ENCODE assay signal across 26 cellular contexts in genomic region chr20:41080866-41081265, GRCh38. TPM values are rescaled to one million over a fixed set of nuclear protein-coding genes. Genes with fewer than 3 reads are reported as not detected.
A peak's percentile ranks its signal among the peaks of the same experiment; 100 is the strongest.
DNase-seq lines count a peak whose midpoint lies in the region; ATAC-seq and TF ChIP-seq lines count a peak whose summit lies in the region.
"Had no signal": no experiment of that assay in that cellular context is flagged by ENCODE, and none has a peak within 500 bp of the region (broad histone marks: within the 10 kb centered on the region; RNA-seq: fewer than 3 reads in every experiment).

No MANE protein-coding gene starts in this region.

- H3K4me2 ChIP-seq in IMR-90 (ENCODE audit: low read depth, low read length) (no peak overlapping the region), neural progenitor cell (no peak overlapping the region)
- H3K4me2 ChIP-seq: SK-N-SH had no signal

- H2BK20ac ChIP-seq in IMR-90 (ENCODE audit: low read depth, low read length): no peak overlapping the region

- no peak overlapping the region for H3K23ac ChIP-seq in IMR-90 (ENCODE audit: low read depth, low read length)

- peaks cover 3% of the 10 kb centered on the region; the same call in 1 of the 2 replicates for H3K9me1 ChIP-seq in IMR-90 (ENCODE audit: insufficient read depth, low read length)

- H3K18ac ChIP-seq in IMR-90 (ENCODE audit: low read depth, low read length): no peak overlapping the region

- no peaks in the 10 kb centered on the region for H3K27me3 Mint-ChIP-seq in T-helper 2 cell treated with Interferon-gamma antibody and Interleukin-4, amounts not matched to agents 5 μg/mL and 100 μg/mL, for 36 hours (ENCODE audit: low read depth)
- H3K27me3 Mint-ChIP-seq in neural progenitor cell (ENCODE audit: insufficient read depth, low read depth): no peaks in the 10 kb centered on the region
- H3K27me3 Mint-ChIP-seq: CD8-positive, alpha-beta memory T cell had no signal

- no peaks in the 10 kb centered on the region for H3K27me3 ChIP-seq in IMR-90 (ENCODE audit: control insufficient read depth, insufficient read depth, low read length)
- H3K27me3 ChIP-seq in neural progenitor cell: no peaks in the 10 kb centered on the region
- no peaks in the 10 kb centered on the region for H3K27me3 ChIP-seq in gastroesophageal sphincter
- H3K27me3 ChIP-seq: thyroid gland had no signal

- peaks cover 70% of the 10 kb centered on the region for H3K36me3 Mint-ChIP-seq in T-helper 2 cell treated with Interferon-gamma antibody and Interleukin-4, amounts not matched to agents 5 μg/mL and 100 μg/mL, for 36 hours (ENCODE audit: low read depth)
- peaks cover 37% of the 10 kb centered on the region for H3K36me3 Mint-ChIP-seq in neural progenitor cell

- H4K5ac ChIP-seq in IMR-90 (ENCODE audit: low read depth, low read length): no peak overlapping the region

- H3K9ac ChIP-seq in IMR-90 (ENCODE audit: low read depth, low read length) (no peak overlapping the region), neural progenitor cell (no peak overlapping the region)
- H3K9ac ChIP-seq: SK-N-SH had no signal

- no peak for TF ChIP-seq RAD21 in IMR-90 (IDR thresholded peaks at IDR 0.05; ENCODE audit: low read length)

- intact Hi-C loops in IMR-90 (cut with micrococcal nuclease): no loop called here

- H4K8ac ChIP-seq in IMR-90 (ENCODE audit: low read depth in 2 of 2, low read length in 2 of 2): no peak overlapping the region

- peak overlapping the region; percentile 6 for H3K27ac Mint-ChIP-seq in T-helper 2 cell treated with Interferon-gamma antibody and Interleukin-4, amounts not matched to agents 5 μg/mL and 100 μg/mL, for 36 hours
- no peak overlapping the region for H3K27ac Mint-ChIP-seq in neural progenitor cell

- H2BK120ac ChIP-seq in IMR-90 (ENCODE audit: low read depth, low read length): no peak overlapping the region

- no peak overlapping the region for H2BK5ac ChIP-seq in IMR-90 (ENCODE audit: low read depth, low read length, poor library complexity, severe bottlenecking)

- H3K4me3 ChIP-seq in IMR-90 (ENCODE audit: insufficient read depth, low read depth, low read length) (no peak overlapping the region), astrocyte of the spinal cord (ENCODE audit: low read depth, low read length) (no peak overlapping the region), neural progenitor cell (no peak overlapping the region), gastroesophageal sphincter (no peak overlapping the region)
- H3K4me3 ChIP-seq: prostate gland, thyroid gland had no signal

- H3K4me1 ChIP-seq in IMR-90 (ENCODE audit: control insufficient read depth, insufficient read depth, low read length) (peaks cover 10% of the 10 kb centered on the region), neural progenitor cell (peaks cover 27% of the 10 kb centered on the region), gastroesophageal sphincter (peaks cover 0 to 40% (median 4%) of the 10 kb centered on the region in 3 donors)
- H3K4me1 ChIP-seq: prostate gland had no signal

- H4K91ac ChIP-seq in IMR-90 (ENCODE audit: insufficient read depth, low read depth, low read length): no peak overlapping the region

- no peak for TF ChIP-seq EP300 in gastroesophageal sphincter (IDR thresholded peaks at IDR 0.05)

- H3K4me1 Mint-ChIP-seq in T-helper 2 cell treated with Interferon-gamma antibody and Interleukin-4, amounts not matched to agents 5 μg/mL and 100 μg/mL, for 36 hours (ENCODE audit: low read depth): peaks cover 50% of the 10 kb centered on the region
- peaks cover 8% of the 10 kb centered on the region for H3K4me1 Mint-ChIP-seq in neural progenitor cell

- peaks cover 33% of the 10 kb centered on the region for H3K36me3 ChIP-seq in IMR-90 (ENCODE audit: control insufficient read depth, insufficient read depth, low read length)
- peaks cover 59% of the 10 kb centered on the region for H3K36me3 ChIP-seq in neural progenitor cell
- peaks cover 5 to 61% of the 10 kb centered on the region in 2 donors for H3K36me3 ChIP-seq in gastroesophageal sphincter

- H2BK15ac ChIP-seq in IMR-90 (ENCODE audit: low read depth, low read length): no peak overlapping the region

- no CpG with 5 or more reads among the region's 2 CpGs for WGBS in IMR-90 (ENCODE audit: extremely low coverage in 2 of 2, insufficient read length in 1 of 2), 2 experiments
- 54 to 59% methylated on average over 2 of the region's 2 CpGs for WGBS in gastroesophageal sphincter (ENCODE audit: low coverage in 1 of 2), 2 donors

- peaks cover 21% of the 10 kb centered on the region; the same call in 1 of the 2 replicates for H4K20me1 ChIP-seq in IMR-90 (ENCODE audit: insufficient read depth, low read length)
- peaks cover 29% of the 10 kb centered on the region for H4K20me1 ChIP-seq in neural progenitor cell (ENCODE audit: low read depth)

- no peak overlapping the region for H2AK5ac ChIP-seq in IMR-90 (ENCODE audit: low read depth, low read length)

- peaks cover 41 to 49% of the 10 kb centered on the region in 2 experiments for H3K79me1 ChIP-seq in IMR-90 (ENCODE audit: low read depth in 1 of 2, low read length in 2 of 2)

- CTCF ChIA-PET in IMR-90 (lab: Yijun Ruan, JAX): interaction anchor here (0.8 to 4.5 kb wide), 2 partner anchors 71 to 89 kb away, joined by 4 to 26 read pairs; no protein-coding TSS in a partner anchor

- H3K9me3 ChIP-seq in IMR-90 (ENCODE audit: control insufficient read depth, insufficient read depth, low read length): no peaks in the 10 kb centered on the region
- no peaks in the 10 kb centered on the region for H3K9me3 ChIP-seq in neural progenitor cell (ENCODE audit: low read depth)
- H3K9me3 ChIP-seq in gastroesophageal sphincter: no peaks in the 10 kb centered on the region
- H3K9me3 ChIP-seq: prostate gland, SK-N-SH, thyroid gland had no signal

- dilution Hi-C loops in IMR-90 (cut with HindIII; ENCODE audit: low sequenced_read_pairs, unreplicated experiment): no loop called here

- TF ChIP-seq POLR2A in IMR-90 (IDR thresholded peaks at IDR 0.05; ENCODE audit: low read depth, low read length) (no peak), gastroesophageal sphincter (IDR thresholded peaks at IDR 0.05) (no peak)

- no peak overlapping the region for H2AK9ac ChIP-seq in IMR-90 (replicated peaks; ENCODE audit: low read depth, low read length, poor library complexity)

- H3K9me3 Mint-ChIP-seq in T-helper 2 cell treated with Interferon-gamma antibody and Interleukin-4, amounts not matched to agents 5 μg/mL and 100 μg/mL, for 36 hours: no peaks in the 10 kb centered on the region
- H3K9me3 Mint-ChIP-seq in neural progenitor cell: no peaks in the 10 kb centered on the region
- H3K9me3 Mint-ChIP-seq: CD8-positive, alpha-beta memory T cell had no signal

- H3K4ac ChIP-seq in IMR-90 (ENCODE audit: low read depth, low read length): no peak overlapping the region

- H3K4me3 Mint-ChIP-seq in T-helper 2 cell treated with Interferon-gamma antibody and Interleukin-4, amounts not matched to agents 5 μg/mL and 100 μg/mL, for 36 hours: no peak overlapping the region
- no peak overlapping the region for H3K4me3 Mint-ChIP-seq in neural progenitor cell
- H3K4me3 Mint-ChIP-seq: CD8-positive, alpha-beta memory T cell had no signal

- POLR2A ChIA-PET in IMR-90 (lab: Charles Lee; ENCODE audit: unreplicated experiment): no interaction called here

- H3K56ac ChIP-seq in IMR-90 (ENCODE audit: extremely low read depth, insufficient read depth, low read length): no peak overlapping the region

- TF ChIP-seq CTCF in IMR-90 (conservative IDR thresholded peaks at IDR 0.05; ENCODE audit: low read depth, low read length) (no peak), astrocyte of the spinal cord (IDR thresholded peaks at IDR 0.05; ENCODE audit: low read depth, low read length) (no peak), neural progenitor cell (IDR thresholded peaks at IDR 0.05) (no peak), GM13976 (IDR thresholded peaks at IDR 0.05; ENCODE audit: borderline replicate concordance, control extremely low read depth, extremely low read depth, insufficient read depth, missing control alignments) (no peak), gastroesophageal sphincter (IDR thresholded peaks at IDR 0.05) (no peak)

- no peak overlapping the region for H3K14ac ChIP-seq in IMR-90 (replicated peaks; ENCODE audit: low read depth, low read length)

- H3F3A ChIP-seq in neural progenitor cell (ENCODE audit: low read depth): peaks cover 29% of the 10 kb centered on the region

- no TSS peak for BruUV-seq in IMR-90 (replicated peaks; lab: Mats Ljungman, UMichigan)

- H3K27ac ChIP-seq in IMR-90 (ENCODE audit: insufficient read depth, low read length) (no peak overlapping the region; the same call in 1 of the 2 replicates), neural progenitor cell (peak overlapping the region; percentile 60), gastroesophageal sphincter (no peak overlapping the region)
- H3K27ac ChIP-seq: prostate gland, thyroid gland had no signal

- peaks cover 45% of the 10 kb centered on the region for H3K79me2 ChIP-seq in neural progenitor cell (ENCODE audit: low read depth)

- in situ Hi-C loops in IMR-90 (cut with MboI; ENCODE audit: low sequenced_read_pairs): no loop called here
- in situ Hi-C loops in astrocyte of the spinal cord (cut with HindIII; ENCODE audit: low sequenced_read_pairs): no loop called here
- in situ Hi-C loops in GM13976 (cut with MboI; ENCODE audit: low sequenced_read_pairs, unreplicated experiment): loop anchor here (25.0 kb wide), 1 partner anchor 319 kb away; no protein-coding TSS in a partner anchor

- peak; percentile 19; the same call in 1 of the 2 replicates for ATAC-seq in IMR-90 (ENCODE audit: low read depth)
- ATAC-seq in gastroesophageal sphincter: no peak
- ATAC-seq: activated CD4-positive, CD25-positive, alpha-beta regulatory T cell treated with anti-CD3 and anti-CD28 coated beads, Interleukin-2, amount 50 U/mL, for 24 hours; stimulated activated naive CD8-positive, alpha-beta T cell treated with anti-CD3 and anti-CD28 coated beads, Interleukin-15, Interleukin-2, amounts not matched to agents 100 U/mL and 50 U/mL, for 24 hours had no signal

- no peak for DNase-seq in T-helper 2 cell treated with Interferon-gamma antibody and Interleukin-4, amounts not matched to agents 5 μg/mL and 100 μg/mL, for 36 hours (ENCODE audit: low spot score)
- DNase-seq in T-helper 2 cell (no peak), IMR-90 (peak; percentile 22), astrocyte of the spinal cord (ENCODE audit: low read depth, low spot score) (peak; percentile 55), neural progenitor cell (ENCODE audit: low spot score) (no peak), SHP77 (lab: John Stamatoyannopoulos, UW) (no peak), GM13976 (ENCODE audit: low spot score) (no peak)
- DNase-seq: 8988T; activated gamma-delta T cell treated with Interleukin-2 at 50 U/mL for 16 hours; AML-193; CD8-positive, alpha-beta memory T cell; central memory CD4-positive, alpha-beta T cell; DMS53; erythroblast; GF-D8; islet precursor cell; NCI-H1694; NCI-H2171 treated with DMSO at 0.1 percent for 48 hours; NCI-H524 treated with DMSO at 0.1 percent for 48 hours; SK-N-SH; small intestine; stimulated activated naive CD8-positive, alpha-beta T cell treated with anti-CD3 and anti-CD28 coated beads, Interleukin-15, Interleukin-2, amounts not matched to agents 100 U/mL and 50 U/mL, for 24 hours; thyroid gland had no signal

- H2AFZ ChIP-seq in IMR-90 (replicated peaks; ENCODE audit: low read length, poor library complexity): no peak overlapping the region
- no peak overlapping the region for H2AFZ ChIP-seq in neural progenitor cell (replicated peaks)

RNA-seq across cellular contexts. Expression of gene TOP1, which starts 52.2 kb away (rescaled TPM):
- total RNA-seq in IMR-90 (2012; rRNA removed): 14.0 and 20.8 TPM in 2 replicates
- polyA plus RNA-seq in IMR-90 (2012; rRNA removed): 14.7 and 21.5 TPM in 2 replicates
- polyA plus RNA-seq in IMR-90 (2012; cell fraction: cytosol; rRNA removed): 3.9 and 6.4 TPM in 2 replicates
- 3.2 and 18.6 TPM in 2 replicates for polyA plus RNA-seq in IMR-90 (2012; cell fraction: nucleus; rRNA removed; ENCODE audit: low replicate concordance)
- 31.6 and 58.9 TPM in 2 replicates for total RNA-seq in neural progenitor cell (ENCODE audit: low replicate concordance)
- 10 to 100 TPM; 22.0 to 31.6 (median 28.8) TPM for total RNA-seq in gastroesophageal sphincter

RNA-seq across cellular contexts. Expression of gene PLCG1, which starts 56.5 kb away (rescaled TPM):
- total RNA-seq in IMR-90 (2012; rRNA removed) (54.7 and 59.1 TPM in 2 replicates), neural progenitor cell (ENCODE audit: low replicate concordance) (146 and 265 TPM in 2 replicates), gastroesophageal sphincter (100 to 1,000 TPM in 2 of 4 donors, 10 to 100 TPM in 2; 42.3 to 173 (median 94.7) TPM)
- polyA plus RNA-seq in IMR-90 (2012; rRNA removed): 69.1 and 74.2 TPM in 2 replicates
- 22.5 and 32.9 TPM in 2 replicates for polyA plus RNA-seq in IMR-90 (2012; cell fraction: cytosol; rRNA removed)
- polyA plus RNA-seq in IMR-90 (2012; cell fraction: nucleus; rRNA removed; ENCODE audit: low replicate concordance): 442 and 448 TPM in 2 replicates

Comparison
In these comparisons a context has a peak if more than half of its experiments do, and no peak if none do; other contexts are left out.
1. DNase-seq: peak in IMR-90 (single experiment) and astrocyte of the spinal cord (single experiment); none in T-helper 2 cell treated with Interferon-gamma antibody and Interleukin-4, amounts not matched to agents 5 μg/mL and 100 μg/mL, for 36 hours (single experiment), T-helper 2 cell (0 of 5), neural progenitor cell (single experiment), SHP77 (0 of 2) and GM13976 (single experiment).